ENCODE assay signal across 27 cellular contexts in the genomic region with DNA sequence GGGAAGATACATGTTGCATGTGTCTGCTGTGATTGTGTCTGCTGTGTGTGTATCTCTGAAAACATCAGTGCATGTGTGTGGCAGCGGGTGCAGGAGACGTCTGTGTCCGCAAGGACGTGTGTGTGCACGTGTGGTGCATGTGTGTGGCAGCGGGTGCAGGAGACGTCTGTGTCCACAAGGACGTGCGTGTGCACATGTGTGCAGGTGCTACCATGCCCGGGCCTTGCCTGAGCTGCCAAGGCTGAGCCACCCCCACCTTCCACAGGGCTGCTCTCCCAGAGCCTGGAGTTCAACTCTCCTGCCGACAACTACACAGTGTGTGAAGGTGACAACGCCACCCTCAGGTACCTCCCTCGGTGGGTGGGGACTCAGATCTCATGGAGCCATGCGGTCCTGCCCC. TPM values are rescaled to one million over a fixed set of nuclear protein-coding genes. Genes with fewer than 3 reads are reported as not detected.
"Had no signal": no experiment of that assay in that cellular context is flagged by ENCODE, and none has a peak within 500 bp of the region (broad histone marks: within the 10 kb centered on the region; RNA-seq: fewer than 3 reads in every experiment).

No MANE protein-coding gene starts in this region.

- H3K9me2 ChIP-seq: SK-N-SH had no signal

- H3K9me3 ChIP-seq: SK-N-SH had no signal

- ATAC-seq: activated T-helper 17 cell treated with anti-CD3 and anti-CD28 coated beads, Interleukin-2, amount 50 U/mL, for 72 hours; Panc1; Right ventricle myocardium inferior had no signal

- H3K27ac ChIP-seq: VCaP had no signal

- H3K4me3 Mint-ChIP-seq: activated CD4-positive, alpha-beta memory T cell treated with anti-CD3 and anti-CD28 coated beads, Interleukin-2, amount 10 ng/mL, durations not matched to agents 7 days and 5 days; activated naive CD4-positive, alpha-beta T cell treated with anti-CD3 and anti-CD28 coated beads for 36 hours; activated naive CD8-positive, alpha-beta T cell; activated T-helper 17 cell treated with anti-CD3 and anti-CD28 coated beads, Interleukin-2, amount 50 U/mL, for 72 hours had no signal

- H3K27ac Mint-ChIP-seq: activated CD4-positive, alpha-beta memory T cell treated with anti-CD3 and anti-CD28 coated beads, Interleukin-2, amount 10 ng/mL, durations not matched to agents 7 days and 5 days; activated naive CD4-positive, alpha-beta T cell treated with anti-CD3 and anti-CD28 coated beads for 36 hours; activated naive CD8-positive, alpha-beta T cell had no signal

- H3K4me1 Mint-ChIP-seq: activated T-helper 17 cell treated with anti-CD3 and anti-CD28 coated beads, Interleukin-2, amount 50 U/mL, for 72 hours had no signal

- H3K36me3 Mint-ChIP-seq: activated naive CD8-positive, alpha-beta T cell had no signal

- H3K9ac ChIP-seq: SK-N-SH had no signal

- DNase-seq: activated CD4-positive, alpha-beta memory T cell treated with anti-CD3 and anti-CD28 coated beads, Interleukin-2, amount 10 ng/mL, durations not matched to agents 7 days and 5 days; activated CD4-positive, alpha-beta T cell treated with anti-CD3 and anti-CD28 coated beads, Interleukin-2, amount 50 U/mL, for 1 hour; activated CD4-positive, CD25-positive, alpha-beta regulatory T cell; activated gamma-delta T cell; activated naive CD4-positive, alpha-beta T cell treated with anti-CD3 and anti-CD28 coated beads for 36 hours; activated T-cell treated with anti-CD3 and anti-CD28 coated beads for 4 hours; activated T-cell treated with anti-CD3 and anti-CD28 coated beads, Interleukin-2, amount 50 U/mL, for 48 hours; Karpas-422; MM.1S; NCI-H1105; NCI-H1436; NCI-H1694 treated with DMSO at 0.1 percent for 48 hours; NCI-H2081; NCI-H510A treated with DMSO at 0.1 percent for 48 hours; NCI-H69; NK-92 treated with Interleukin-12 subunit alpha and Interleukin-12 subunit beta, amount 100 ng/mL, for 24 hours; OCI-M1; RPMI8226; SK-N-SH; T-helper 1 cell had no signal

- H3K9me3 Mint-ChIP-seq: activated CD4-positive, alpha-beta memory T cell treated with anti-CD3 and anti-CD28 coated beads, Interleukin-2, amount 10 ng/mL, durations not matched to agents 7 days and 5 days; activated naive CD4-positive, alpha-beta T cell treated with anti-CD3 and anti-CD28 coated beads for 36 hours; activated T-helper 17 cell treated with anti-CD3 and anti-CD28 coated beads, Interleukin-2, amount 50 U/mL, for 72 hours had no signal

- H3K4me2 ChIP-seq: SK-N-SH had no signal

RNA-seq across cellular contexts. Expression of a gene that starts 10.4 kb away (rescaled TPM):
- total RNA-seq: activated naive CD4-positive, alpha-beta T cell treated with anti-CD3 and anti-CD28 coated beads for 36 hours; cardiac septum; Right ventricle myocardium inferior; T-helper 2 cell treated with Interferon-gamma antibody and Interleukin-4, amounts not matched to agents 100 ng/mL and 5 ng/mL, for 36 hours had no signal

RNA-seq across cellular contexts. Expression of a gene that starts 50.7 kb away (rescaled TPM):
- polyA plus RNA-seq: SK-N-SH had no signal
